In genomic region chr7:2248984-2249694, GRCh38 we compare ENCODE assay signal across 8 cellular contexts. TPM values are rescaled to one million over a fixed set of nuclear protein-coding genes. Genes with fewer than 3 reads are reported as not detected.
DNase-seq lines count a peak whose midpoint lies in the region; ATAC-seq and TF ChIP-seq lines count a peak whose summit lies in the region.

No MANE protein-coding gene starts in this region.

- no peak overlapping the region for H3K4me2 ChIP-seq in OCI-LY7 (ENCODE audit: low read length)

- intact Hi-C loops in OCI-LY7 (cut with micrococcal nuclease; ENCODE audit: unreplicated experiment), result no loop called here

- no peak overlapping the region for H2AFZ ChIP-seq in OCI-LY7 (ENCODE audit: low read length)

- ATAC-seq in HG03108 (IDR thresholded peaks at IDR 0.05; ENCODE audit: unreplicated experiment) (peak; percentile 70), GM21515 (IDR thresholded peaks at IDR 0.05; ENCODE audit: unreplicated experiment) (no peak)

- peaks cover 25% of the 10 kb centered on the region; the same call in 1 of the 2 replicates for H3K36me3 ChIP-seq in OCI-LY7 (ENCODE audit: insufficient read depth, low read length)

- H3K4me3 ChIP-seq in fibroblast of villous mesenchyme (ENCODE audit: low read depth, low read length) (no peak overlapping the region), OCI-LY7 (ENCODE audit: low read depth, low read length, poor library complexity, severe bottlenecking) (no peak overlapping the region)

- peak; percentile 94 for DNase-seq in GM04503 (ENCODE audit: low read depth)
- DNase-seq in T1000 (lab: John Stamatoyannopoulos, UW), result peak; percentile 53
- peak; percentile 98 for DNase-seq in fibroblast of villous mesenchyme (ENCODE audit: low read depth)
- DNase-seq in pulmonary artery endothelial cell (ENCODE audit: low read depth, low spot score), result peak; percentile 60
- DNase-seq in OCI-LY7 (ENCODE audit: low spot score), result no peak
- no peak for DNase-seq in NCI-H1417 treated with DMSO at 0.1 percent for 48 hours (lab: John Stamatoyannopoulos, UW)

- no peak overlapping the region for H3K27ac ChIP-seq in OCI-LY7 (ENCODE audit: low read depth, low read length, poor library complexity, severe bottlenecking)

- H3K9me3 ChIP-seq in OCI-LY7 (ENCODE audit: low read length), result no peaks in the 10 kb centered on the region

- H4K20me1 ChIP-seq in OCI-LY7 (ENCODE audit: insufficient read depth, low read length), result no peaks in the 10 kb centered on the region

- CTCF ChIA-PET in OCI-LY7 (lab: Charles Lee; ENCODE audit: unreplicated experiment), result no interaction called here

- POLR2A ChIA-PET in OCI-LY7 (lab: Charles Lee), result interaction anchor here (0.7 to 0.9 kb wide), 3 partner anchors 9 to 12 kb away, joined by 3 to 5 read pairs (median 3); no protein-coding TSS in a partner anchor

- H3K4me1 ChIP-seq in OCI-LY7 (ENCODE audit: insufficient read depth, low read length, poor library complexity, severe bottlenecking), result no peaks in the 10 kb centered on the region

- TF ChIP-seq CTCF in fibroblast of villous mesenchyme (IDR thresholded peaks at IDR 0.05; ENCODE audit: insufficient read depth, low read depth, low read length) (peak; percentile 7), OCI-LY7 (conservative IDR thresholded peaks at IDR 0.05; ENCODE audit: low read length) (no peak)

- BruUV-seq in OCI-LY7 (replicated peaks; lab: Mats Ljungman, UMichigan), result no TSS peak

- H3K79me2 ChIP-seq in OCI-LY7 (ENCODE audit: insufficient read depth, low read depth, low read length), result no peaks in the 10 kb centered on the region

- no peaks in the 10 kb centered on the region for H3K9me2 ChIP-seq in OCI-LY7 (ENCODE audit: insufficient read depth, low read length)

RNA-seq across cellular contexts. Expression of gene NUDT1, which starts 7.1 kb away (rescaled TPM):
- total RNA-seq in fibroblast of villous mesenchyme (13.4 and 30.3 TPM in 2 replicates), pulmonary artery endothelial cell (19.6 and 20.3 TPM in 2 replicates), OCI-LY7 (2022) (78.2 and 88.4 TPM in 2 replicates)
- total RNA-seq in OCI-LY7 (2014; rRNA removed; shearing (Covaris generic)), result 117 and 124 TPM in 2 replicates

RNA-seq across cellular contexts. Expression of gene MRM2, which starts 7.1 kb away (rescaled TPM):
- total RNA-seq in fibroblast of villous mesenchyme, result 18.4 and 19.0 TPM in 2 replicates
- 17.8 and 18.6 TPM in 2 replicates for total RNA-seq in pulmonary artery endothelial cell
- 45.1 and 49.3 TPM in 2 replicates for total RNA-seq in OCI-LY7 (2014; rRNA removed; shearing (Covaris generic))
- 45.1 and 52.3 TPM in 2 replicates for total RNA-seq in OCI-LY7 (2022)

RNA-seq across cellular contexts. Expression of gene MAD1L1, which starts 16.4 kb away (rescaled TPM):
- total RNA-seq in fibroblast of villous mesenchyme (43.6 and 67.6 TPM in 2 replicates), pulmonary artery endothelial cell (47.4 and 53.2 TPM in 2 replicates), OCI-LY7 (2022) (58.3 and 60.9 TPM in 2 replicates)
- 65.3 and 125 TPM in 2 replicates for total RNA-seq in OCI-LY7 (2014; rRNA removed; shearing (Covaris generic))

Comparison
In these comparisons a context has a peak if more than half of its experiments do, and no peak if none do; other contexts are left out.
1. DNase-seq: peak in GM04503 (single experiment), T1000 (single experiment), fibroblast of villous mesenchyme (single experiment) and pulmonary artery endothelial cell (single experiment); none in OCI-LY7 (single experiment) and NCI-H1417 treated with DMSO at 0.1 percent for 48 hours (single experiment).